2 cellular contexts compared by ENCODE assay signal in genomic region chr1:38013027-38013588, GRCh38.
TF ChIP-seq lines count a peak whose summit lies in the region.

No MANE protein-coding gene starts in this region.

TF ChIP-seq in HEK293, 187 proteins besides CTCF, POLR2A, EP300 and RAD21 (continued from another document and continues in another):
- TF ChIP-seq TRIM28 (IDR thresholded peaks at IDR 0.05; ENCODE audit: borderline replicate concordance, low read length): 0 out of 2 replicates have a peak, but pooled peaks have one; percentile 1
- no peak for TF ChIP-seq ZNF629 (tag by site-specific recombination; IDR thresholded peaks at IDR 0.05)
- 0 out of 2 replicates have a peak, but pooled peaks have one; percentile 6 for TF ChIP-seq IKZF3 (tag by site-specific recombination; IDR thresholded peaks at IDR 0.05)
- TF ChIP-seq GLIS1 (tag by site-specific recombination; IDR thresholded peaks at IDR 0.05): 0 out of 2 replicates have a peak, but pooled peaks have one; percentile 9
- TF ChIP-seq KLF1 (tag by site-specific recombination; IDR thresholded peaks at IDR 0.05): no peak
- 0 out of 2 replicates have a peak, but pooled peaks have one; percentile 1 for TF ChIP-seq ZNF2 (tag by site-specific recombination; IDR thresholded peaks at IDR 0.05)
- TF ChIP-seq ZBTB20 (tag by site-specific recombination; IDR thresholded peaks at IDR 0.05): peak; percentile 35; the same call in 1 of the 2 replicates
- TF ChIP-seq ZNF155 (tag by site-specific recombination; IDR thresholded peaks at IDR 0.05): no peak
- no peak for TF ChIP-seq ZNF157 (tag by site-specific recombination; IDR thresholded peaks at IDR 0.05)
- TF ChIP-seq ZNF621 (tag by site-specific recombination; IDR thresholded peaks at IDR 0.05): no peak
- no peak for TF ChIP-seq ZNF747 (tag by site-specific recombination; IDR thresholded peaks at IDR 0.05)
- no peak for TF ChIP-seq ZNF560 (tag by site-specific recombination; IDR thresholded peaks at IDR 0.05; ENCODE audit: borderline replicate concordance)
- no peak for TF ChIP-seq EGR2 (tag by site-specific recombination; IDR thresholded peaks at IDR 0.05; ENCODE audit: low read depth)
- peak; percentile 62; the same call in 1 of the 2 replicates for TF ChIP-seq ZNF600 (tag by site-specific recombination; IDR thresholded peaks at IDR 0.05)
- TF ChIP-seq ZNF146 (tag by site-specific recombination; IDR thresholded peaks at IDR 0.05): no peak
- no peak for TF ChIP-seq ZNF239 (tag by site-specific recombination; IDR thresholded peaks at IDR 0.05)
- peak; percentile 28 for TF ChIP-seq KLF9 (tag by site-specific recombination; IDR thresholded peaks at IDR 0.05; ENCODE audit: low read depth)
- no peak; the same call in 1 of the 2 replicates for TF ChIP-seq ZBTB8A (tag by site-specific recombination; IDR thresholded peaks at IDR 0.05)
- no peak for TF ChIP-seq ZNF132 (tag by site-specific recombination; IDR thresholded peaks at IDR 0.05; ENCODE audit: borderline replicate concordance)
- no peak for TF ChIP-seq ZFP37 (tag by site-specific recombination; IDR thresholded peaks at IDR 0.05)
- no peak for TF ChIP-seq ZNF514 (tag by site-specific recombination; IDR thresholded peaks at IDR 0.05)
- no peak for TF ChIP-seq ZNF169 (tag by site-specific recombination; IDR thresholded peaks at IDR 0.05)
- no peak for TF ChIP-seq ZNF148 (tag by site-specific recombination; IDR thresholded peaks at IDR 0.05; ENCODE audit: borderline replicate concordance)
- TF ChIP-seq ZNF184 (tag by site-specific recombination; IDR thresholded peaks at IDR 0.05): 0 out of 2 replicates have a peak, but pooled peaks have one; percentile 23
- no peak for TF ChIP-seq ZNF530 (tag by site-specific recombination; IDR thresholded peaks at IDR 0.05; ENCODE audit: low read depth)
- 0 out of 2 replicates have a peak, but pooled peaks have one; percentile 7 for TF ChIP-seq ZBTB48 (tag by site-specific recombination; IDR thresholded peaks at IDR 0.05)
- TF ChIP-seq ZNF776 (tag by site-specific recombination; IDR thresholded peaks at IDR 0.05; ENCODE audit: borderline replicate concordance): no peak
- no peak for TF ChIP-seq ZNF211 (tag by site-specific recombination; IDR thresholded peaks at IDR 0.05; ENCODE audit: low read depth)
- TF ChIP-seq ZNF449 (tag by site-specific recombination; IDR thresholded peaks at IDR 0.05): peak; percentile 72; the same call in 1 of the 2 replicates
- no peak for TF ChIP-seq ZNF311 (tag by site-specific recombination; IDR thresholded peaks at IDR 0.05; ENCODE audit: borderline replicate concordance)
- TF ChIP-seq ZNF785 (tag by site-specific recombination; IDR thresholded peaks at IDR 0.05): no peak
- TF ChIP-seq, protein P1, sequence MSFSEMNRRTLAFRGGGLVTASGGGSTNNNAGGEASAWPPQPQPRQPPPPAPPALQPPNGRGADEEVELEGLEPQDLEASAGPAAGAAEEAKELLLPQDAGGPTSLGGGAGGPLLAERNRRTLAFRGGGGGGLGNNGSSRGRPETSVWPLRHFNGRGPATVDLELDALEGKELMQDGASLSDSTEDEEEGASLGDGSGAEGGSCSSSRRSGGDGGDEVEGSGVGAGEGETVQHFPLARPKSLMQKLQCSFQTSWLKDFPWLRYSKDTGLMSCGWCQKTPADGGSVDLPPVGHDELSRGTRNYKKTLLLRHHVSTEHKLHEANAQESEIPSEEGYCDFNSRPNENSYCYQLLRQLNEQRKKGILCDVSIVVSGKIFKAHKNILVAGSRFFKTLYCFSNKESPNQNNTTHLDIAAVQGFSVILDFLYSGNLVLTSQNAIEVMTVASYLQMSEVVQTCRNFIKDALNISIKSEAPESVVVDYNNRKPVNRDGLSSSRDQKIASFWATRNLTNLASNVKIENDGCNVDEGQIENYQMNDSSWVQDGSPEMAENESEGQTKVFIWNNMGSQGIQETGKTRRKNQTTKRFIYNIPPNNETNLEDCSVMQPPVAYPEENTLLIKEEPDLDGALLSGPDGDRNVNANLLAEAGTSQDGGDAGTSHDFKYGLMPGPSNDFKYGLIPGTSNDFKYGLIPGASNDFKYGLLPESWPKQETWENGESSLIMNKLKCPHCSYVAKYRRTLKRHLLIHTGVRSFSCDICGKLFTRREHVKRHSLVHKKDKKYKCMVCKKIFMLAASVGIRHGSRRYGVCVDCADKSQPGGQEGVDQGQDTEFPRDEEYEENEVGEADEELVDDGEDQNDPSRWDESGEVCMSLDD (tag by site-specific recombination; IDR thresholded peaks at IDR 0.05): peak; percentile 56; the same call in 1 of the 2 replicates
- no peak for TF ChIP-seq ZNF544 (tag by site-specific recombination; IDR thresholded peaks at IDR 0.05)

TF ChIP-seq in SK-N-SH treated with all-trans-retinoic acid at 6 μM for 48 hours, 23 proteins besides CTCF, POLR2A, EP300 and RAD21 (continued from another document):
- TF ChIP-seq POU6F1 (CRISPR knock-in tag; IDR thresholded peaks at IDR 0.05; ENCODE audit: borderline replicate concordance, low read depth): no peak
- no peak for TF ChIP-seq GLIS3 (CRISPR knock-in tag; IDR thresholded peaks at IDR 0.05)
- TF ChIP-seq TCF4 (CRISPR knock-in tag; IDR thresholded peaks at IDR 0.05; ENCODE audit: borderline replicate concordance): 0 out of 2 replicates have a peak, but pooled peaks have one; percentile 13
- TF ChIP-seq TSHZ2 (CRISPR knock-in tag; IDR thresholded peaks at IDR 0.05): no peak
- TF ChIP-seq BACH2 (CRISPR knock-in tag; IDR thresholded peaks at IDR 0.05; ENCODE audit: borderline replicate concordance): no peak
